20 cellular contexts compared by ENCODE assay signal in genomic region chr2:69943000-69943840, GRCh38. TPM values are rescaled to one million over a fixed set of nuclear protein-coding genes. Genes with fewer than 3 reads are reported as not detected.
DNase-seq lines count a peak whose midpoint lies in the region; ATAC-seq and TF ChIP-seq lines count a peak whose summit lies in the region.
"Had no signal": no experiment of that assay in that cellular context is flagged by ENCODE, and none has a peak within 500 bp of the region (broad histone marks: within the 10 kb centered on the region; RNA-seq: fewer than 3 reads in every experiment).

No MANE protein-coding gene starts in this region.

- H2AFZ ChIP-seq in mammary epithelial cell (ENCODE audit: low read depth, low read length): no peak overlapping the region

- H3K4me3 Mint-ChIP-seq in T-helper 1 cell treated with Interleukin-12 subunit alpha and Interleukin-12 subunit beta and Interleukin-4 antibody, amounts not matched to agents 30 μg/mL and 1 μg/mL, for 36 hours: no peak overlapping the region
- H3K4me3 Mint-ChIP-seq in natural killer cell: no peak overlapping the region
- H3K4me3 Mint-ChIP-seq: activated B cell treated with CpG ODN at 0.5 μM for 24 hours; endodermal cell; stimulated activated naive CD8-positive, alpha-beta T cell treated with anti-CD3 and anti-CD28 coated beads, Interleukin-15, amount 100 ng/mL, for 72 hours had no signal

- H3K4me3 ChIP-seq in HL-60 (replicated peaks; ENCODE audit: insufficient read depth, low read length) (no peak overlapping the region), mammary epithelial cell (replicated peaks in 1 of 3; ENCODE audit: insufficient read depth in 1 of 3, low read depth in 2 of 3, low read length in 3 of 3) (no peak overlapping the region)

- dilution Hi-C loops in mammary epithelial cell (cut with HindIII; ENCODE audit: low sequenced_read_pairs): loop anchor here (10.0 kb wide), 1 partner anchor 202 kb away; no protein-coding TSS in a partner anchor

- peaks cover 11% of the 10 kb centered on the region for H3K36me3 ChIP-seq in mammary epithelial cell (ENCODE audit: insufficient read depth, low read length)

- H3K27ac Mint-ChIP-seq in T-helper 1 cell treated with Interleukin-12 subunit alpha and Interleukin-12 subunit beta and Interleukin-4 antibody, amounts not matched to agents 30 μg/mL and 1 μg/mL, for 36 hours: peak overlapping the region; percentile 72
- H3K27ac Mint-ChIP-seq in natural killer cell: peak overlapping the region; percentile 78 to 91
- H3K27ac Mint-ChIP-seq: activated B cell treated with CpG ODN at 0.5 μM for 24 hours; endodermal cell; stimulated activated naive CD8-positive, alpha-beta T cell treated with anti-CD3 and anti-CD28 coated beads, Interleukin-15, amount 100 ng/mL, for 72 hours had no signal

- H3K36me3 Mint-ChIP-seq in T-helper 1 cell treated with Interleukin-12 subunit alpha and Interleukin-12 subunit beta and Interleukin-4 antibody, amounts not matched to agents 30 μg/mL and 1 μg/mL, for 36 hours (ENCODE audit: low read depth): peaks cover 60% of the 10 kb centered on the region
- peaks cover 20% of the 10 kb centered on the region for H3K36me3 Mint-ChIP-seq in natural killer cell

- peaks cover 48% of the 10 kb centered on the region for H3K4me1 Mint-ChIP-seq in T-helper 1 cell treated with Interleukin-12 subunit alpha and Interleukin-12 subunit beta and Interleukin-4 antibody, amounts not matched to agents 30 μg/mL and 1 μg/mL, for 36 hours (ENCODE audit: low read depth)
- peaks cover 34 to 38% of the 10 kb centered on the region in 2 donors for H3K4me1 Mint-ChIP-seq in natural killer cell

- no peaks in the 10 kb centered on the region for H4K20me1 ChIP-seq in mammary epithelial cell (ENCODE audit: insufficient read depth, low read length)

- H3K9ac ChIP-seq in mammary epithelial cell (ENCODE audit: insufficient read depth, low read length): no peak overlapping the region

- ATAC-seq in natural killer cell (no peak), HG03460 (IDR thresholded peaks at IDR 0.05; ENCODE audit: unreplicated experiment) (no peak)
- ATAC-seq: right cardiac atrium; stimulated activated naive CD8-positive, alpha-beta T cell treated with anti-CD3 and anti-CD28 coated beads, Interleukin-15, amount 100 ng/mL, for 72 hours had no signal

- no TSS peak for BruUV-seq in mammary epithelial cell (replicated peaks; lab: Mats Ljungman, UMichigan)

- no peaks in the 10 kb centered on the region for H3K9me3 Mint-ChIP-seq in T-helper 1 cell treated with Interleukin-12 subunit alpha and Interleukin-12 subunit beta and Interleukin-4 antibody, amounts not matched to agents 30 μg/mL and 1 μg/mL, for 36 hours
- no peaks in the 10 kb centered on the region for H3K9me3 Mint-ChIP-seq in natural killer cell
- H3K9me3 Mint-ChIP-seq: activated B cell treated with CpG ODN at 0.5 μM for 24 hours; endodermal cell; stimulated activated naive CD8-positive, alpha-beta T cell treated with anti-CD3 and anti-CD28 coated beads, Interleukin-15, amount 100 ng/mL, for 72 hours had no signal

- H3K27me3 Mint-ChIP-seq in T-helper 1 cell treated with Interleukin-12 subunit alpha and Interleukin-12 subunit beta and Interleukin-4 antibody, amounts not matched to agents 30 μg/mL and 1 μg/mL, for 36 hours (ENCODE audit: low read depth): no peaks in the 10 kb centered on the region
- H3K27me3 Mint-ChIP-seq in natural killer cell (ENCODE audit: low read depth in 2 of 2): no peaks in the 10 kb centered on the region

- no peak for DNase-seq in T-helper 1 cell
- DNase-seq in HL-60 (ENCODE audit: low read depth in 1 of 2, low spot score in 1 of 2): no peak
- DNase-seq in mammary epithelial cell: peak; percentile 72
- DNase-seq in natural killer cell: no peak
- DNase-seq in DMS53 (lab: John Stamatoyannopoulos, UW): no peak
- DNase-seq in stimulated activated CD4-positive, alpha-beta T cell treated with anti-CD3 and anti-CD28 coated beads, Interleukin-4, amount 100 ng/mL, for 24 hours: no peak
- DNase-seq: activated B cell treated with CpG ODN at 0.5 μM for 24 hours; activated naive CD4-positive, alpha-beta T cell; anterior cingulate cortex; endodermal cell; hippocampal formation; NCI-H1930; NCI-H524; occipital lobe; right cardiac atrium; SIG-M5; stimulated activated naive CD8-positive, alpha-beta T cell treated with anti-CD3 and anti-CD28 coated beads, Interleukin-15, amount 100 ng/mL, for 72 hours; trophoblast cell had no signal

- in situ Hi-C loops in mammary epithelial cell (cut with MboI; ENCODE audit: low sequenced_read_pairs in 2 of 2): no loop called here

- WGBS in mammary epithelial cell (ENCODE audit: low coverage, missing lambda C conversion rate): 75% methylated on average over 10 of the region's 11 CpGs

- CTCF ChIA-PET in mammary epithelial cell (lab: Charles Lee; ENCODE audit: low non-redundant PET): no interaction called here

- no peak for TF ChIP-seq CTCF in HL-60 (IDR thresholded peaks at IDR 0.05; ENCODE audit: insufficient read depth, low read length)
- TF ChIP-seq CTCF in mammary epithelial cell (conservative IDR thresholded peaks at IDR 0.05 in 1 of 2, IDR thresholded peaks at IDR 0.05 in 1 of 2; ENCODE audit: extremely low read depth in 1 of 2, insufficient read depth in 1 of 2, low read depth in 1 of 2, low read length in 2 of 2): no peak
- no peak for TF ChIP-seq CTCF in natural killer cell (IDR thresholded peaks at IDR 0.05)

- intact Hi-C loops in mammary epithelial cell (cut with micrococcal nuclease) (no loop called here), natural killer cell (cut with micrococcal nuclease) (loop anchor here (10.0 kb wide), 1 partner anchor 202 kb away; no protein-coding TSS in a partner anchor)

- no peaks in the 10 kb centered on the region for H3K9me3 ChIP-seq in mammary epithelial cell (replicated peaks; ENCODE audit: insufficient read depth, low read length)

- H3K4me2 ChIP-seq in mammary epithelial cell (ENCODE audit: insufficient read depth, low read depth, low read length): no peak overlapping the region

- peaks cover 35% of the 10 kb centered on the region for H3K4me1 ChIP-seq in mammary epithelial cell (ENCODE audit: insufficient read depth, low read length)

- H3K27me3 ChIP-seq in HL-60 (ENCODE audit: insufficient read depth, poor library complexity, severe bottlenecking) (no peaks in the 10 kb centered on the region), mammary epithelial cell (ENCODE audit: insufficient read depth, low read length) (no peaks in the 10 kb centered on the region)

- no peaks in the 10 kb centered on the region for H3K79me2 ChIP-seq in mammary epithelial cell (ENCODE audit: insufficient read depth, low read length)

- H3K27ac ChIP-seq in HL-60 (replicated peaks): peak overlapping the region; percentile 95
- no peak overlapping the region for H3K27ac ChIP-seq in mammary epithelial cell (ENCODE audit: insufficient read depth, low read depth, low read length)

RNA-seq across cellular contexts. Expression of gene ASPRV1, which starts 18.2 kb away (rescaled TPM):
- under 1 TPM in 1 of 2 donors, not detected in 1; 0.17 TPM for total RNA-seq in mammary epithelial cell
- 0.05 TPM for polyA plus RNA-seq in mammary epithelial cell
- not detected for polyA minus RNA-seq in mammary epithelial cell
- total RNA-seq in natural killer cell: 1 to 10 TPM; 1.4 to 2.7 (median 1.9) TPM

RNA-seq across cellular contexts. Expression of gene MXD1, which starts 28.3 kb away (rescaled TPM):
- 10 to 100 TPM in 1 of 2 donors, 1 to 10 TPM in 1; 8.7 to 21.1 TPM for total RNA-seq in mammary epithelial cell
- polyA plus RNA-seq in mammary epithelial cell: 5.5 TPM
- polyA minus RNA-seq in mammary epithelial cell: 6.8 TPM
- 100 to 1,000 TPM in 2 of 3 donors, 10 to 100 TPM in 1; 63.0 to 165 (median 112) TPM for total RNA-seq in natural killer cell

RNA-seq across cellular contexts. Expression of gene SNRNP27, which starts 49.5 kb away (rescaled TPM):
- total RNA-seq in mammary epithelial cell: 10 to 100 TPM; 25.3 to 51.2 TPM
- polyA plus RNA-seq in mammary epithelial cell: 29.8 TPM
- polyA minus RNA-seq in mammary epithelial cell: 3.8 TPM
- total RNA-seq in natural killer cell: 10 to 100 TPM; 53.2 to 61.5 (median 58.2) TPM
